Comparison of ENCODE assay signal across 8 cellular contexts in genomic region chr18:62586148-62586774, GRCh38.
DNase-seq lines count a peak whose midpoint lies in the region; ATAC-seq and TF ChIP-seq lines count a peak whose summit lies in the region.

No MANE protein-coding gene starts in this region.

- no peak overlapping the region for H3K4me3 ChIP-seq in fibroblast of villous mesenchyme (ENCODE audit: low read depth, low read length)
- H3K4me3 ChIP-seq in thyroid gland (replicated peaks in 1 of 3), result no peak overlapping the region

- no peaks in the 10 kb centered on the region for H3K9me3 ChIP-seq in thyroid gland

- no peak overlapping the region for H3K27ac ChIP-seq in thyroid gland

- peak; percentile 92 for TF ChIP-seq CTCF in fibroblast of villous mesenchyme (IDR thresholded peaks at IDR 0.05; ENCODE audit: insufficient read depth, low read depth, low read length)
- TF ChIP-seq CTCF in thyroid gland (IDR thresholded peaks at IDR 0.05), result peak; percentile 60 to 84 (median 70)

- ATAC-seq in GM19468 (IDR thresholded peaks at IDR 0.05; ENCODE audit: extremely low read depth, unreplicated experiment), result peak; percentile 61

- TF ChIP-seq POLR2A in thyroid gland (IDR thresholded peaks at IDR 0.05), result no peak

- WGBS in thyroid gland, 2 donors, result 22 to 23% methylated on average over 14 of the region's 14 CpGs

- intact Hi-C loops in thyroid gland (cut with DNase I), result loop anchor here (2.0 to 5.0 kb wide), 2 partner anchors 159 to 397 kb away; no protein-coding TSS in a partner anchor

- no peaks in the 10 kb centered on the region for H3K27me3 ChIP-seq in thyroid gland

- H3K36me3 ChIP-seq in thyroid gland, result no peaks in the 10 kb centered on the region

- peak; percentile 76 for DNase-seq in COR-L47 (lab: John Stamatoyannopoulos, UW)
- DNase-seq in HT1080 (ENCODE audit: low read depth), result peak; percentile 65
- DNase-seq in RKO (ENCODE audit: low spot score), result peak; percentile 81
- peak; percentile 65 for DNase-seq in activated T-helper 9 cell treated with anti-CD3 and anti-CD28 coated beads, Interleukin-2, amount 50 U/mL, for 16 hours (ENCODE audit: low read depth)
- DNase-seq in fibroblast of villous mesenchyme (ENCODE audit: low read depth), result peak; percentile 72
- peak; percentile 62 for DNase-seq in occipital lobe (lab: John Stamatoyannopoulos, UW)
- peak; percentile 63 to 70 for DNase-seq in thyroid gland

- H3K4me1 ChIP-seq in thyroid gland, result peaks cover 3 to 16% of the 10 kb centered on the region in 2 donors
